In the genomic region with DNA sequence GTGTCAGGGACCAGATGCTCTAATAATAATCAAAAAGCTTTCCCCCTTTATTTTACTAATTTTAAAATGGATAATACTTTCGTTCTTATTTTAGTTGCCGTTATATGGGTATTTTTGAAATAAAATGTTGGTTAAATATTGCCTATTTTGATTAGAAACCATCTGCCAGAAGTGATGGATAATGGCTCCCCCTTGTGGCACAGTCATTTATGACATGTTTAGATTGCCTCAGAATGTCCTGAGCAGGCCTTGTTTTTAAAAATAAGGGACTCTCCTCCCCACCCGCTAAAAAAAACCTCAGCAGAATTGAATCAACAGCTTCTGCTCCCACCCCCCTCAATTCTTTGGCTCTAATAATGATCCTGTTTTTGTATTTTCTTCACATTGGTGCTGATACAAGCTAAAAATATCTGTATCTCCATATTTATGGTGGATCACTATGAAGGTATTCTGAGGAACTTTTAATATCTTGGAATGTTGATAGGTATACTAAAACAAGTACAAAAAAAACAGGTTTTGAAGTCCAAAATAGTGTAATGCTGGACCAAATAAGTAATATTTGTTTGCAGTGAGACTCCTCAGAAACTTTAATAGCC, we compare ENCODE assay signal across 8 cellular contexts. TPM values are rescaled to one million over a fixed set of nuclear protein-coding genes. Genes with fewer than 3 reads are reported as not detected.
DNase-seq lines count a peak whose midpoint lies in the region; ATAC-seq, FAIRE-seq and TF ChIP-seq lines count a peak whose summit lies in the region.

No MANE protein-coding gene starts in this region.

- H3K4me1 ChIP-seq in A549 (peaks cover 46% of the 10 kb centered on the region), smooth muscle cell (ENCODE audit: low read depth) (no peaks in the 10 kb centered on the region)

- H3K9ac ChIP-seq in smooth muscle cell (ENCODE audit: low read depth), result no peak overlapping the region

- H4K20me1 ChIP-seq in smooth muscle cell (ENCODE audit: low read depth), result peaks cover 16% of the 10 kb centered on the region

- POLR2A ChIA-PET in A549 (lab: Yijun Ruan, JAX), result interaction anchor here (1.0 kb wide), 1 partner anchor 223 kb away, joined by 5 read pairs; no protein-coding TSS in a partner anchor

- FAIRE-seq in A549 (lab: Jason Lieb, UNC), result peak; percentile 18

- TF ChIP-seq POLR2A in A549 (IDR thresholded peaks at IDR 0.05; ENCODE audit: low read length), result no peak

- no peaks in the 10 kb centered on the region for H3F3A ChIP-seq in smooth muscle cell (ENCODE audit: low read depth)

- no peaks in the 10 kb centered on the region for H3K36me3 ChIP-seq in smooth muscle cell (ENCODE audit: low read depth)

- H3K4me3 ChIP-seq in A549 (no peak overlapping the region), smooth muscle cell (no peak overlapping the region)

- TF ChIP-seq RAD21 in A549 (conservative IDR thresholded peaks at IDR 0.05 in 1 of 2, IDR thresholded peaks at IDR 0.05 in 1 of 2), result peak; percentile 89

- 3% methylated on average over 3 of the region's 3 CpGs for WGBS in A549 (ENCODE audit: missing lambda C conversion rate)
- WGBS in smooth muscle cell (ENCODE audit: low lambda C conversion rate), result 20% methylated on average over 3 of the region's 3 CpGs

- DNase-seq in A549 (ENCODE audit: low read depth in 1 of 2, low spot score in 1 of 2), result peak; percentile 21 to 71
- DNase-seq in GM13976 (ENCODE audit: low spot score), result peak; percentile 43
- DNase-seq in NCI-H1417 (lab: John Stamatoyannopoulos, UW), result peak; percentile 54 to 81 (median 75)
- DNase-seq in T-helper 9 cell, result peak; percentile 59
- DNase-seq in astrocyte of the hippocampus (ENCODE audit: low read depth, low spot score), result peak; percentile 85
- peak in 34 of 51 donors; percentile 1 to 84 (median 30) for DNase-seq in hypothalamus (lab: John Stamatoyannopoulos, UW)
- peak; percentile 10 for DNase-seq in smooth muscle cell (lab: John Stamatoyannopoulos, UW; ENCODE audit: unreplicated experiment)

- CTCF ChIA-PET in A549 (lab: Yijun Ruan, JAX), result interaction anchor here (0.5 to 3.3 kb wide), 45 partner anchors 8 to 351 kb away, joined by 3 to 32 read pairs (median 4); partner anchors contain the start of genes PHTF2, PTPN12, RSBN1L and TMEM60

- TF ChIP-seq EP300 in A549 (IDR thresholded peaks at IDR 0.05), result no peak

- ATAC-seq in A549 (peak; percentile 75 to 86; a peak in 5 of 6 replicates), GM21423 (IDR thresholded peaks at IDR 0.05; ENCODE audit: unreplicated experiment) (no peak)

- H3K27ac ChIP-seq in A549 (peak overlapping the region in 1 of 2 experiments; percentile 31; a peak in 1 of 6 replicates), smooth muscle cell (ENCODE audit: low read depth) (no peak overlapping the region)

- H3K27me3 ChIP-seq in smooth muscle cell (ENCODE audit: low read depth), result no peaks in the 10 kb centered on the region

- no peak overlapping the region for H2AFZ ChIP-seq in smooth muscle cell (ENCODE audit: low read depth)

- peaks cover 45% of the 10 kb centered on the region for H3K79me2 ChIP-seq in smooth muscle cell (ENCODE audit: low read depth)

- in situ Hi-C loops in GM13976 (cut with MboI; ENCODE audit: low sequenced_read_pairs, unreplicated experiment), result loop anchor here (5.0 kb wide), 1 partner anchor 102 kb away; no protein-coding TSS in a partner anchor

- H3K9me3 ChIP-seq in A549, result no peaks in the 10 kb centered on the region
- H3K9me3 ChIP-seq in smooth muscle cell (replicated peaks; ENCODE audit: low read depth), result no peaks in the 10 kb centered on the region

- TF ChIP-seq CTCF in A549 (IDR thresholded peaks at IDR 0.05) (peak; percentile 91), GM13976 (IDR thresholded peaks at IDR 0.05; ENCODE audit: borderline replicate concordance, control extremely low read depth, extremely low read depth, insufficient read depth, missing control alignments) (peak; percentile 77), smooth muscle cell (IDR thresholded peaks at IDR 0.05; ENCODE audit: borderline replicate concordance, insufficient read depth, poor library complexity, severe bottlenecking) (peak; percentile 86)

- H3K4me2 ChIP-seq in A549 (0 out of 3 replicates have a peak overlapping the region, but pooled peaks have one; percentile 11), smooth muscle cell (no peak overlapping the region)

TF ChIP-seq in A549, 52 proteins besides CTCF, POLR2A, EP300 and RAD21:
- no peak for TF ChIP-seq HDAC2 (IDR thresholded peaks at IDR 0.05)
- peak; percentile 81 for TF ChIP-seq SMC3 (IDR thresholded peaks at IDR 0.05)
- no peak for TF ChIP-seq KDM1A (IDR thresholded peaks at IDR 0.05; ENCODE audit: low read depth)
- TF ChIP-seq CEBPB (IDR thresholded peaks at IDR 0.05), result peak in 1 of 2 experiments; percentile 29; a peak in 1 of 4 replicates

RNA-seq across cellular contexts. Expression of gene TMEM60, which starts 38.8 kb away (rescaled TPM):
- polyA plus RNA-seq in A549 (2011; rRNA removed) (42.8 and 54.7 TPM in 2 replicates), A549 (2017; fragmentation: RNase III; extraction: RNeasy Plus Mini Kit Qiagen cat#74134 plus additional on column Dnase treatment) (26.3 to 33.8 TPM (median 29.8 TPM) in 3 replicates), smooth muscle cell (22.5 and 28.0 TPM in 2 replicates)
- 13.8 and 15.1 TPM in 2 replicates for polyA plus RNA-seq in A549 (2012; cell fraction: cytosol; rRNA removed)
- polyA plus RNA-seq in A549 (2012; cell fraction: nucleus; rRNA removed), result 3.1 and 5.4 TPM in 2 replicates
- 6.6 and 9.3 TPM in 2 replicates for polyA minus RNA-seq in A549 (2011; rRNA and poly(A)+ RNA removed)
- total RNA-seq in smooth muscle cell, result 12.1 and 28.6 TPM in 2 replicates

RNA-seq across cellular contexts. Expression of gene PHTF2, which starts 39.2 kb away (rescaled TPM):
- 35.5 and 41.6 TPM in 2 replicates for polyA plus RNA-seq in A549 (2011; rRNA removed)
- 7.4 and 9.1 TPM in 2 replicates for polyA plus RNA-seq in A549 (2012; cell fraction: cytosol; rRNA removed)
- 2.6 and 8.5 TPM in 2 replicates for polyA plus RNA-seq in A549 (2012; cell fraction: nucleus; rRNA removed)
- polyA plus RNA-seq in A549 (2017; fragmentation: RNase III; extraction: RNeasy Plus Mini Kit Qiagen cat#74134 plus additional on column Dnase treatment), result 11.0 to 14.5 TPM (median 13.1 TPM) in 3 replicates
- polyA minus RNA-seq in A549 (2011; rRNA and poly(A)+ RNA removed), result 11.9 and 16.4 TPM in 2 replicates
- 100 and 130 TPM in 2 replicates for total RNA-seq in smooth muscle cell
- polyA plus RNA-seq in smooth muscle cell, result 56.5 and 66.6 TPM in 2 replicates

Comparison
In these comparisons a context has a peak if more than half of its experiments do, and no peak if none do; other contexts are left out.
1. DNase-seq: peak in every context shown above with its lines; median percentile 85 in astrocyte of the hippocampus; 75 in NCI-H1417; 59 in T-helper 9 cell; 46 in A549; 43 in GM13976; 30 in hypothalamus; 10 in smooth muscle cell.